In genomic region chr12:124940393-124941169, GRCh38 we compare ENCODE assay signal across 8 cellular contexts. TPM values are rescaled to one million over a fixed set of nuclear protein-coding genes. Genes with fewer than 3 reads are reported as not detected.
DNase-seq lines count a peak whose midpoint lies in the region; ATAC-seq and TF ChIP-seq lines count a peak whose summit lies in the region.

No MANE protein-coding gene starts in this region.

- intact Hi-C loops in activated CD4-positive, alpha-beta T cell treated with anti-CD3 and anti-CD28 coated beads for 36 hours (cut with DNase I, micrococcal nuclease): loop anchor here (1.0 to 2.0 kb wide), 4 partner anchors 34 to 109 kb away; partner anchors contain the start of gene DHX37 (in 2 of the 2)

- in situ Hi-C loops in ACHN (cut with HindIII; ENCODE audit: low pct_ligation_motif_present, low pct_unique_long_range_greater_than_20kb, low sequenced_read_pairs): no loop called here

- peak; percentile 57 for TF ChIP-seq POLR2A in GM19193 (IDR thresholded peaks at IDR 0.05; ENCODE audit: extremely low read depth, insufficient read depth, insufficient read length)

- no peak overlapping the region for H3K27ac Mint-ChIP-seq in activated CD4-positive, alpha-beta T cell treated with anti-CD3 and anti-CD28 coated beads for 36 hours
- H3K27ac Mint-ChIP-seq in memory B cell: no peak overlapping the region

- no peaks in the 10 kb centered on the region for H3K9me3 Mint-ChIP-seq in activated CD4-positive, alpha-beta T cell treated with anti-CD3 and anti-CD28 coated beads for 36 hours (ENCODE audit: low read depth)
- H3K9me3 Mint-ChIP-seq in memory B cell: no peaks in the 10 kb centered on the region

- H3K4me1 Mint-ChIP-seq in activated CD4-positive, alpha-beta T cell treated with anti-CD3 and anti-CD28 coated beads for 36 hours: peaks cover 11% of the 10 kb centered on the region
- peaks cover 9% of the 10 kb centered on the region for H3K4me1 Mint-ChIP-seq in memory B cell

- DNase-seq in ACHN (peak; percentile 99), ecto neural progenitor cell (ENCODE audit: low spot score) (peak; percentile 92), memory B cell (ENCODE audit: low spot score in 2 of 2) (peak; percentile 67 to 73), NCI-H146 treated with DMSO at 0.1 percent for 48 hours (lab: John Stamatoyannopoulos, UW; ENCODE audit: unreplicated experiment) (no peak)
- peak; percentile 95 for DNase-seq in activated CD4-positive, alpha-beta T cell treated with anti-CD3 and anti-CD28 coated beads for 36 hours
- peak; percentile 55 for DNase-seq in stimulated activated CD8-positive, alpha-beta memory T cell treated with anti-CD3 and anti-CD28 coated beads, Interleukin-15, amount 100 ng/mL, for 24 hours (ENCODE audit: low read depth)

- peaks cover 2% of the 10 kb centered on the region for H3K36me3 Mint-ChIP-seq in activated CD4-positive, alpha-beta T cell treated with anti-CD3 and anti-CD28 coated beads for 36 hours (ENCODE audit: low read depth)
- H3K36me3 Mint-ChIP-seq in memory B cell: peaks cover 4% of the 10 kb centered on the region

- CTCF ChIA-PET in activated CD4-positive, alpha-beta T cell treated with anti-CD3 and anti-CD28 coated beads for 36 hours (lab: Charles Lee): interaction anchor here (0.6 to 6.0 kb wide), 14 partner anchors 9 to 166 kb away, joined by 3 to 104 read pairs (median 8); partner anchors contain the start of gene UBC

- no peaks in the 10 kb centered on the region for H3K27me3 Mint-ChIP-seq in activated CD4-positive, alpha-beta T cell treated with anti-CD3 and anti-CD28 coated beads for 36 hours
- H3K27me3 Mint-ChIP-seq in memory B cell: no peaks in the 10 kb centered on the region

- ATAC-seq in HG03439 (IDR thresholded peaks at IDR 0.05; ENCODE audit: unreplicated experiment) (peak; percentile 44), memory B cell (ENCODE audit: low read depth) (peak; percentile 55)
- peak; percentile 39 for ATAC-seq in activated CD4-positive, alpha-beta T cell treated with anti-CD3 and anti-CD28 coated beads for 36 hours

- H3K4me3 Mint-ChIP-seq in activated CD4-positive, alpha-beta T cell treated with anti-CD3 and anti-CD28 coated beads for 36 hours: no peak overlapping the region
- no peak overlapping the region for H3K4me3 Mint-ChIP-seq in memory B cell

- POLR2A ChIA-PET in activated CD4-positive, alpha-beta T cell treated with anti-CD3 and anti-CD28 coated beads for 36 hours (lab: Charles Lee): interaction anchor here (0.6 to 3.1 kb wide), 12 partner anchors 13 to 1195 kb away, joined by 3 to 39 read pairs (median 6); partner anchors contain the start of gene UBC

RNA-seq across cellular contexts. Expression of gene UBC, which starts 26.1 kb away (rescaled TPM):
- 100 to 1,000 TPM; 809 to 936 TPM for total RNA-seq in activated CD4-positive, alpha-beta T cell treated with anti-CD3 and anti-CD28 coated beads for 36 hours

RNA-seq across cellular contexts. Expression of gene DHX37, which starts 48.4 kb away (rescaled TPM):
- total RNA-seq in activated CD4-positive, alpha-beta T cell treated with anti-CD3 and anti-CD28 coated beads for 36 hours: 10 to 100 TPM; 28.8 to 32.4 TPM

RNA-seq across cellular contexts. Expression of gene BRI3BP, which starts 52.9 kb away (rescaled TPM):
- total RNA-seq in activated CD4-positive, alpha-beta T cell treated with anti-CD3 and anti-CD28 coated beads for 36 hours: 10 to 100 TPM; 18.6 to 26.2 TPM
